In the genomic region with DNA sequence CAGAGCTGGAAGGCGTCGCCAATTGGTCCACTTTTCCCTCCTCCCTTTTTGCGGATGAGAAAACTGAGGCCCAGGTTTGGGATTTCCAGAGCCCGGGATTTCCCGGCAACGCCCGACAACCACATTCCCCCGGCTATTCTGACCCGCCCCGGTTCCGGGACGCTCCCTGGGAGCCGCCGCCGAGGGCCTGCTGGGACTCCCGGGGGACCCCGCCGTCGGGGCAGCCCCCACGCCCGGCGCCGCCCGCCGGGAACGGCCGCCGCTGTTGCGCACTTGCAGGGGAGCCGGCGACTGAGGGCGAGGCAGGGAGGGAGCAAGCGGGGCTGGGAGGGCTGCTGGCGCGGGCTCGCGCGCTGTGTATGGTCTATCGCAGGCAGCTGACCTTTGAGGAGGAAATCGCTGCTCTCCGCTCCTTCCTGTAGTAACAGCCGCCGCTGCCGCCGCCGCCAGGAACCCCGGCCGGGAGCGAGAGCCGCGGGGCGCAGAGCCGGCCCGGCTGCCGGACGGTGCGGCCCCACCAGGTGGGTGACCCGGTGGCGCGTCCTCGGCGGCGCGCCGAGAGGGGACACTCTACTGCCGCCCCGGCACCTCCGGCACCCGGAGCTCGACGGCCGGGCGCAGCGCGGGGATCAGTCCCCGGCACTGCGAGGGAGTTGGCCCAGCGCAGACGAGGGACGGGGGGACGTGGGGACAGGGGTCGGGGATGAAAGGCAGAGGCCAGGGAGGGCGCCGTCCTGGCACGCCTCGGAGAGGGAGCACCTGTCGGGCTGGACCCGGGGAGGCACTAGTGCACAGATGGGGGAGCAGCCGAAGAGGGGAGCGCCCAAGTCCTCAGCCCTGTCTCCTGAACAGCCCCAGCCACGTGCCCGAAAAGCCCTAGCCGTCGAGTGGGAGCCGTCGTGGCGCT, we compare ENCODE assay signal across 8 cellular contexts.
DNase-seq lines count a peak whose midpoint lies in the region; ATAC-seq and TF ChIP-seq lines count a peak whose summit lies in the region.

Gene STAT5A, plus strand, starts transcription at position 421 of the 907 bp plus-strand sequence. CDS start 914 bp downstream, outside the sequence.

- H4K20me1 ChIP-seq in DOHH2 (ENCODE audit: control insufficient read depth, insufficient read depth, low read depth, low read length) = no peaks in the 10 kb centered on the region; the same call in 1 of the 2 replicates

- no peaks in the 10 kb centered on the region for H3K36me3 ChIP-seq in DOHH2 (ENCODE audit: control insufficient read depth, low read length)

- H3K4me1 ChIP-seq in DOHH2 (ENCODE audit: control insufficient read depth, low read length) = peaks cover 50% of the 10 kb centered on the region

- H3K27me3 ChIP-seq in DOHH2 (ENCODE audit: control insufficient read depth, low read length) = peaks cover 11% of the 10 kb centered on the region; the same call in 1 of the 2 replicates

- peak within 1 kb of the TSS; percentile 38 for H3K27ac ChIP-seq in DOHH2 (ENCODE audit: low read depth, low read length)

- DNase-seq in NCI-H774 (lab: John Stamatoyannopoulos, UW) = peak; percentile 79
- DNase-seq in activated T-cell treated with anti-CD3 and anti-CD28 coated beads for 4 hours = peak; percentile 52
- peak; percentile 70 for DNase-seq in epithelial cell of esophagus (ENCODE audit: low read depth)
- peak; percentile 26 for DNase-seq in middle frontal gyrus (ENCODE audit: extremely low spot score, low spot score)
- DNase-seq in stimulated activated CD8-positive, alpha-beta memory T cell treated with anti-CD3 and anti-CD28 coated beads, Interleukin-4, amount 100 ng/mL, for 24 hours (ENCODE audit: low read depth) = peak; percentile 61

- ATAC-seq in HG02610 (IDR thresholded peaks at IDR 0.05; ENCODE audit: unreplicated experiment) (peak; percentile 42), GM21515 (IDR thresholded peaks at IDR 0.05; ENCODE audit: unreplicated experiment) (no peak)

- peak within 1 kb of the TSS; percentile 85 for H3K4me2 ChIP-seq in DOHH2 (ENCODE audit: low read length)

- no peaks in the 10 kb centered on the region for H3K9me3 ChIP-seq in DOHH2 (ENCODE audit: control insufficient read depth, insufficient read depth, low read length)

- no peaks in the 10 kb centered on the region; the same call in 1 of the 2 replicates for H3K79me2 ChIP-seq in DOHH2 (ENCODE audit: control insufficient read depth, low read length)

- no peak for TF ChIP-seq CTCF in DOHH2 (IDR thresholded peaks at IDR 0.05; ENCODE audit: low read depth, low read length, poor library complexity, severe bottlenecking)
- no peak for TF ChIP-seq CTCF in epithelial cell of esophagus (IDR thresholded peaks at IDR 0.05; ENCODE audit: insufficient read depth, low read depth, low read length, missing control alignments)

- no peaks in the 10 kb centered on the region for H3K9me2 ChIP-seq in DOHH2 (replicated peaks; ENCODE audit: control insufficient read depth, low read length)

- H3K4me3 ChIP-seq in DOHH2 (ENCODE audit: low read length) (peak within 1 kb of the TSS; percentile 74), epithelial cell of esophagus (ENCODE audit: low read length) (peak within 1 kb of the TSS; percentile 31)

- no peaks in the 10 kb centered on the region for H3F3A ChIP-seq in DOHH2 (ENCODE audit: control insufficient read depth, insufficient read depth)

Comparison
In these comparisons a context has a peak if more than half of its experiments do, and no peak if none do; other contexts are left out.
1. DNase-seq: peak in every context shown above with its lines; median percentile 79 in NCI-H774; 70 in epithelial cell of esophagus; 61 in stimulated activated CD8-positive, alpha-beta memory T cell treated with anti-CD3 and anti-CD28 coated beads, Interleukin-4, amount 100 ng/mL, for 24 hours; 52 in activated T-cell treated with anti-CD3 and anti-CD28 coated beads for 4 hours; 26 in middle frontal gyrus.